Comparison of ENCODE assay signal across 38 cellular contexts in genomic region chr22:32037236-32037635, GRCh38. TPM values are rescaled to one million over a fixed set of nuclear protein-coding genes. Genes with fewer than 3 reads are reported as not detected.
"Had no signal": no experiment of that assay in that cellular context is flagged by ENCODE, and none has a peak within 500 bp of the region (broad histone marks: within the 10 kb centered on the region; RNA-seq: fewer than 3 reads in every experiment).

No MANE protein-coding gene starts in this region.

- H3K9me3 Mint-ChIP-seq: activated B cell treated with CpG ODN at 0.5 μM for 24 hours; activated CD4-positive, alpha-beta memory T cell treated with anti-CD3 and anti-CD28 coated beads for 36 hours; activated CD4-positive, alpha-beta T cell treated with anti-CD3 and anti-CD28 coated beads, Interleukin-2, amount 10 ng/mL, durations not matched to agents 24 days and 14 days; activated CD8-positive, alpha-beta T cell treated with anti-CD3 and anti-CD28 coated beads for 36 hours; activated naive CD4-positive, alpha-beta T cell treated with anti-CD3 and anti-CD28 coated beads for 36 hours; activated naive CD4-positive, alpha-beta T cell treated with anti-CD3 and anti-CD28 coated beads, Interleukin-2, amount 50 U/mL, for 72 hours; activated naive CD8-positive, alpha-beta T cell treated with anti-CD3 and anti-CD28 coated beads for 36 hours; activated T-cell treated with anti-CD3 and anti-CD28 coated beads, Interleukin-2, amount 50 U/mL, for 4 hours; activated T-cell treated with anti-CD3 and anti-CD28 coated beads, Interleukin-2, amount 50 U/mL, for 72 hours; activated T-helper 1 cell treated with anti-CD3 and anti-CD28 coated beads, Interleukin-12 subunit alpha, Interleukin-12 subunit beta, Interleukin-2, Interleukin-4 antibody, amounts not matched to agents 30 ng/mL and 10 ng/mL and 1 ng/mL, durations not matched to agents 14 hours and 24 hours and 36 hours; activated T-helper 17 cell treated with anti-CD3 and anti-CD28 coated beads, Interleukin-2, amount 50 U/mL, for 72 hours; T-helper 1 cell treated with Interleukin-12 subunit alpha and Interleukin-12 subunit beta and Interleukin-4 antibody, amounts not matched to agents 30 μg/mL and 1 μg/mL, for 36 hours; T-helper 2 cell treated with Interferon-gamma antibody and Interleukin-4, amounts not matched to agents 5 μg/mL and 100 μg/mL, for 36 hours had no signal

- H3K9me3 ChIP-seq: adrenal gland, body of pancreas, breast epithelium had no signal

- FAIRE-seq: astrocyte, TTC549 had no signal

- H3K4me1 Mint-ChIP-seq: activated B cell treated with CpG ODN at 0.5 μM for 24 hours; activated CD4-positive, alpha-beta T cell treated with anti-CD3 and anti-CD28 coated beads, Interleukin-2, amount 10 ng/mL, durations not matched to agents 24 days and 14 days; activated naive CD8-positive, alpha-beta T cell treated with anti-CD3 and anti-CD28 coated beads for 36 hours; activated T-helper 17 cell treated with anti-CD3 and anti-CD28 coated beads, Interleukin-2, amount 50 U/mL, for 72 hours had no signal

- H3K27ac Mint-ChIP-seq: activated B cell treated with CpG ODN at 0.5 μM for 24 hours; activated CD4-positive, alpha-beta memory T cell treated with anti-CD3 and anti-CD28 coated beads for 36 hours; activated CD4-positive, alpha-beta T cell treated with anti-CD3 and anti-CD28 coated beads, Interleukin-2, amount 10 ng/mL, durations not matched to agents 24 days and 14 days; activated CD8-positive, alpha-beta T cell treated with anti-CD3 and anti-CD28 coated beads for 36 hours; activated naive CD4-positive, alpha-beta T cell treated with anti-CD3 and anti-CD28 coated beads for 36 hours; activated naive CD4-positive, alpha-beta T cell treated with anti-CD3 and anti-CD28 coated beads, Interleukin-2, amount 50 U/mL, for 72 hours; activated naive CD8-positive, alpha-beta T cell treated with anti-CD3 and anti-CD28 coated beads for 36 hours; activated T-cell treated with anti-CD3 and anti-CD28 coated beads, Interleukin-2, amount 50 U/mL, for 72 hours; activated T-helper 1 cell treated with anti-CD3 and anti-CD28 coated beads, Interleukin-12 subunit alpha, Interleukin-12 subunit beta, Interleukin-2, Interleukin-4 antibody, amounts not matched to agents 30 ng/mL and 10 ng/mL and 1 ng/mL, durations not matched to agents 14 hours and 24 hours and 36 hours; activated T-helper 17 cell treated with anti-CD3 and anti-CD28 coated beads, Interleukin-2, amount 50 U/mL, for 72 hours; T-helper 1 cell treated with Interleukin-12 subunit alpha and Interleukin-12 subunit beta and Interleukin-4 antibody, amounts not matched to agents 30 μg/mL and 1 μg/mL, for 36 hours; T-helper 2 cell treated with Interferon-gamma antibody and Interleukin-4, amounts not matched to agents 5 μg/mL and 100 μg/mL, for 36 hours had no signal

- H3K36me3 Mint-ChIP-seq: activated CD4-positive, alpha-beta memory T cell treated with anti-CD3 and anti-CD28 coated beads for 36 hours; activated naive CD4-positive, alpha-beta T cell treated with anti-CD3 and anti-CD28 coated beads, Interleukin-2, amount 50 U/mL, for 72 hours; activated naive CD8-positive, alpha-beta T cell treated with anti-CD3 and anti-CD28 coated beads for 36 hours had no signal

- DNase-seq: activated B cell treated with CpG ODN at 0.5 μM for 24 hours; activated CD4-positive, alpha-beta memory T cell treated with anti-CD3 and anti-CD28 coated beads for 36 hours; activated CD4-positive, alpha-beta T cell treated with anti-CD3 and anti-CD28 coated beads for 4 hours; activated CD4-positive, alpha-beta T cell treated with anti-CD3 and anti-CD28 coated beads, Interleukin-2, amount 10 ng/mL, durations not matched to agents 24 days and 14 days; activated CD4-positive, alpha-beta T cell treated with anti-CD3 and anti-CD28 coated beads, Interleukin-2, amount 50 U/mL, for 1 hour; activated CD4-positive, alpha-beta T cell treated with anti-CD3 and anti-CD28 coated beads, Interleukin-2, amount 50 U/mL, for 4 hours; activated CD4-positive, CD25-positive, alpha-beta regulatory T cell treated with anti-CD3 and anti-CD28 coated beads, Interleukin-2, amount 50 U/mL, for 72 hours; activated CD8-positive, alpha-beta memory T cell treated with anti-CD3 and anti-CD28 coated beads, Interleukin-2, amount 50 U/mL, for 4 hours; activated CD8-positive, alpha-beta T cell treated with anti-CD3 and anti-CD28 coated beads for 36 hours; activated effector memory CD4-positive, alpha-beta T cell treated with anti-CD3 and anti-CD28 coated beads, Interleukin-2, amount 50 U/mL, for 16 hours; activated gamma-delta T cell treated with Interleukin-2 at 50 U/mL for 16 hours; activated naive CD4-positive, alpha-beta T cell; activated naive CD4-positive, alpha-beta T cell treated with anti-CD3 and anti-CD28 coated beads for 36 hours; activated naive CD4-positive, alpha-beta T cell treated with anti-CD3 and anti-CD28 coated beads, Interleukin-2, amount 50 U/mL, for 16 hours; activated naive CD8-positive, alpha-beta T cell treated with anti-CD3 and anti-CD28 coated beads for 36 hours; activated T-cell treated with anti-CD3 and anti-CD28 coated beads for 4 hours; activated T-cell treated with anti-CD3 and anti-CD28 coated beads, Interleukin-2, amount 50 U/mL, for 1 hour; activated T-cell treated with anti-CD3 and anti-CD28 coated beads, Interleukin-2, amount 50 U/mL, for 4 hours; activated T-cell treated with anti-CD3 and anti-CD28 coated beads, Interleukin-2, amount 50 U/mL, for 72 hours; adrenal gland; amniotic stem cell; aorta; body of pancreas; brain microvascular endothelial cell; central memory CD4-positive, alpha-beta T cell; T-helper 1 cell; T-helper 2 cell; T-helper 9 cell had no signal

- H3K36me3 ChIP-seq: adrenal gland, brain microvascular endothelial cell, breast epithelium had no signal

- H3K27ac ChIP-seq: adrenal gland, body of pancreas, brain microvascular endothelial cell, breast epithelium, VCaP had no signal

- H3K4me3 Mint-ChIP-seq: activated B cell treated with CpG ODN at 0.5 μM for 24 hours; activated CD4-positive, alpha-beta memory T cell treated with anti-CD3 and anti-CD28 coated beads for 36 hours; activated CD4-positive, alpha-beta T cell treated with anti-CD3 and anti-CD28 coated beads, Interleukin-2, amount 10 ng/mL, durations not matched to agents 24 days and 14 days; activated CD8-positive, alpha-beta T cell treated with anti-CD3 and anti-CD28 coated beads for 36 hours; activated naive CD4-positive, alpha-beta T cell treated with anti-CD3 and anti-CD28 coated beads for 36 hours; activated naive CD8-positive, alpha-beta T cell treated with anti-CD3 and anti-CD28 coated beads for 36 hours; activated T-cell treated with anti-CD3 and anti-CD28 coated beads, Interleukin-2, amount 50 U/mL, for 4 hours; activated T-cell treated with anti-CD3 and anti-CD28 coated beads, Interleukin-2, amount 50 U/mL, for 72 hours; activated T-helper 1 cell treated with anti-CD3 and anti-CD28 coated beads, Interleukin-12 subunit alpha, Interleukin-12 subunit beta, Interleukin-2, Interleukin-4 antibody, amounts not matched to agents 30 ng/mL and 10 ng/mL and 1 ng/mL, durations not matched to agents 14 hours and 24 hours and 36 hours; activated T-helper 17 cell treated with anti-CD3 and anti-CD28 coated beads, Interleukin-2, amount 50 U/mL, for 72 hours; T-helper 1 cell treated with Interleukin-12 subunit alpha and Interleukin-12 subunit beta and Interleukin-4 antibody, amounts not matched to agents 30 μg/mL and 1 μg/mL, for 36 hours; T-helper 2 cell treated with Interferon-gamma antibody and Interleukin-4, amounts not matched to agents 5 μg/mL and 100 μg/mL, for 36 hours had no signal

- H3K4me3 ChIP-seq: adrenal gland, body of pancreas, breast epithelium had no signal

- H3K4me1 ChIP-seq: adrenal gland, breast epithelium had no signal

- H3K27me3 ChIP-seq: adrenal gland, body of pancreas, breast epithelium had no signal

RNA-seq across cellular contexts. Expression of gene SLC5A1, which starts 5.8 kb away (rescaled TPM):
- total RNA-seq: activated B cell treated with CpG ODN at 0.5 μM for 24 hours; activated CD4-positive, alpha-beta memory T cell treated with anti-CD3 and anti-CD28 coated beads for 36 hours; activated CD4-positive, alpha-beta T cell treated with anti-CD3 and anti-CD28 coated beads, Interleukin-2, amount 10 ng/mL, durations not matched to agents 24 days and 14 days; activated CD8-positive, alpha-beta memory T cell treated with anti-CD3 and anti-CD28 coated beads for 36 hours; activated CD8-positive, alpha-beta T cell treated with anti-CD3 and anti-CD28 coated beads for 36 hours; activated naive CD4-positive, alpha-beta T cell treated with anti-CD3 and anti-CD28 coated beads for 36 hours; activated naive CD4-positive, alpha-beta T cell treated with anti-CD3 and anti-CD28 coated beads, Interleukin-2, amount 50 U/mL, for 72 hours; activated naive CD8-positive, alpha-beta T cell treated with anti-CD3 and anti-CD28 coated beads for 36 hours; activated T-cell treated with anti-CD3 and anti-CD28 coated beads, Interleukin-2, amount 50 U/mL, for 4 hours; activated T-cell treated with anti-CD3 and anti-CD28 coated beads, Interleukin-2, amount 50 U/mL, for 72 hours; activated T-helper 1 cell treated with anti-CD3 and anti-CD28 coated beads, Interleukin-12 subunit alpha, Interleukin-12 subunit beta, Interleukin-2, Interleukin-4 antibody, amounts not matched to agents 30 ng/mL and 10 ng/mL and 1 ng/mL, durations not matched to agents 14 hours and 24 hours and 36 hours; activated T-helper 17 cell treated with anti-CD3 and anti-CD28 coated beads, Interleukin-2, amount 50 U/mL, for 72 hours; aorta; astrocyte had no signal
